In the genomic region with DNA sequence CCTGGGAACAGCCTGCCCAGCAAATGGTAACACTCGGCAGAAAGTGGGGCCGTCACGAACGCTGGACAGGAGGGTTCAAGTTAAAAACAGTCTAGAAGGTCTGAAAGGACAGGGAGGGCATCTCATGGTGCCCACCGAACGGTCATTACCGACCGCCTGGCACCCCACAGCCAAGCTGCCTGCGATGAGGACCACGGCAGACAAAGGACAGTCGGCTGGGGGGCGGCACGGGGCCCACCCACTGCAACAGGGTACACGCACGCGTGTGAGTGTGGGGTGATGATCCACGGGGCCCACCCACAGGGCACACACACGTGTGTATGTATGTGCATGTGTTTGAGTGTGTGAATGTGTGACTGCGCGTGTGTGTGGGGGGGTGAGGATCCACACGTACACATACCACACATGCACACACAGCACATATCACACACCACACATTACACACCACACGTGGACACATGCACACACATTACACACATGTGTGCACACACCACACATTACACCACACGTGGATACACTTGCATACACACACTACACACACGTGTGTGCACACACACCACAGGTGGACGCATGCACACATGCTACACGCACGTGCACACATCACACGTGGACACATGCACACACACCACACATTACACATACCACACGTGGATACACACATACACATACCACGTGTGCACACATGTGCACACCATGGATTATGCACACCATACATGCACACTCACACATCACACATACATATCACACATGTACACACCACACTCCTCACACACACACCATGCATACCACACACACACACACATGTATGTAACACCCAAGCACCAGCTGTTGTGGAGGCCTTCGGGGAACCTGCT, we compare ENCODE assay signal across 9 cellular contexts.
DNase-seq lines count a peak whose midpoint lies in the region; ATAC-seq and TF ChIP-seq lines count a peak whose summit lies in the region.
"Had no signal": no experiment of that assay in that cellular context is flagged by ENCODE, and none has a peak within 500 bp of the region (broad histone marks: within the 10 kb centered on the region; RNA-seq: fewer than 3 reads in every experiment).

No MANE protein-coding gene starts in this region.

- no peaks in the 10 kb centered on the region for H3K27me3 Mint-ChIP-seq in activated naive CD8-positive, alpha-beta T cell treated with anti-CD3 and anti-CD28 coated beads for 36 hours
- no peaks in the 10 kb centered on the region for H3K27me3 Mint-ChIP-seq in mesothelial cell of epicardium (ENCODE audit: low read depth)

- peak overlapping the region; percentile 96 for H3K4me2 ChIP-seq in BLaER1

- H3K4me3 ChIP-seq in BLaER1: peak overlapping the region; percentile 57
- no peak overlapping the region for H3K4me3 ChIP-seq in HEK293 (ENCODE audit: low read depth, low read length)
- no peak overlapping the region for H3K4me3 ChIP-seq in HAP-1
- H3K4me3 ChIP-seq in uterus: no peak overlapping the region
- H3K4me3 ChIP-seq: SJCRH30 had no signal

- H3K27ac ChIP-seq in BLaER1 (peak overlapping the region; percentile 92), HEK293 (ENCODE audit: extremely low read depth, low read depth, low read length) (no peak overlapping the region), uterus (no peak overlapping the region)
- H3K27ac ChIP-seq: SJCRH30 had no signal

- no peak for TF ChIP-seq CTCF in HEK293 (tag by site-specific recombination; IDR thresholded peaks at IDR 0.05)
- TF ChIP-seq CTCF in mesothelial cell of epicardium (IDR thresholded peaks at IDR 0.05; ENCODE audit: unreplicated experiment): no peak
- no peak for TF ChIP-seq CTCF in uterus (IDR thresholded peaks at IDR 0.05)

- peaks cover 25% of the 10 kb centered on the region for H3K4me1 Mint-ChIP-seq in activated naive CD8-positive, alpha-beta T cell treated with anti-CD3 and anti-CD28 coated beads for 36 hours
- peaks cover 6% of the 10 kb centered on the region for H3K4me1 Mint-ChIP-seq in mesothelial cell of epicardium

- in situ Hi-C loops in HAP-1 (cut with MboI; ENCODE audit: low sequenced_read_pairs): no loop called here

- TF ChIP-seq POLR2A in uterus (IDR thresholded peaks at IDR 0.05): no peak
- no peak for TF ChIP-seq POLR2A in erythroblast (IDR thresholded peaks at IDR 0.05; ENCODE audit: low read length)

- H3K36me3 Mint-ChIP-seq in activated naive CD8-positive, alpha-beta T cell treated with anti-CD3 and anti-CD28 coated beads for 36 hours: no peaks in the 10 kb centered on the region
- H3K36me3 Mint-ChIP-seq in mesothelial cell of epicardium: peaks cover 18% of the 10 kb centered on the region

- no peaks in the 10 kb centered on the region for H3K9me3 Mint-ChIP-seq in activated naive CD8-positive, alpha-beta T cell treated with anti-CD3 and anti-CD28 coated beads for 36 hours
- H3K9me3 Mint-ChIP-seq in mesothelial cell of epicardium: no peaks in the 10 kb centered on the region

- intact Hi-C loops in uterus (cut with DNase I; ENCODE audit: low total_unique reads): no loop called here

- CTCF ChIA-PET in HEK293 (lab: Yijun Ruan, JAX): interaction anchor here (0.6 to 2.7 kb wide), 8 partner anchors 15 to 340 kb away, joined by 3 to 8 read pairs (median 4); no protein-coding TSS in a partner anchor

- no peaks in the 10 kb centered on the region for H3K27me3 ChIP-seq in BLaER1
- H3K27me3 ChIP-seq in HAP-1 (ENCODE audit: low read depth): no peaks in the 10 kb centered on the region
- H3K27me3 ChIP-seq in uterus: no peaks in the 10 kb centered on the region
- H3K27me3 ChIP-seq: SJCRH30 had no signal

- no peak for DNase-seq in activated naive CD8-positive, alpha-beta T cell treated with anti-CD3 and anti-CD28 coated beads for 36 hours
- no peak for DNase-seq in mesothelial cell of epicardium (ENCODE audit: low spot score in 2 of 2, unreplicated experiment in 2 of 2)
- no peak for DNase-seq in HAP-1 (ENCODE audit: low spot score in 2 of 2)
- no peak for DNase-seq in uterus
- no peak for DNase-seq in erythroblast (lab: John Stamatoyannopoulos, UW)

- H3K9me3 ChIP-seq in BLaER1 (no peaks in the 10 kb centered on the region), HEK293 (ENCODE audit: control insufficient read depth, insufficient read depth, low read depth, low read length) (no peaks in the 10 kb centered on the region), HAP-1 (no peaks in the 10 kb centered on the region), uterus (no peaks in the 10 kb centered on the region)
- H3K9me3 ChIP-seq: SJCRH30 had no signal

- peak overlapping the region; percentile 77 for H3K9ac ChIP-seq in BLaER1

- peak overlapping the region; percentile 74 for H3K4me3 Mint-ChIP-seq in activated naive CD8-positive, alpha-beta T cell treated with anti-CD3 and anti-CD28 coated beads for 36 hours
- H3K4me3 Mint-ChIP-seq in mesothelial cell of epicardium: no peak overlapping the region

- POLR2A ChIA-PET in HEK293 (lab: Yijun Ruan, JAX): interaction anchor here (0.6 kb wide), 1 partner anchor 1837 kb away, joined by 3 read pairs; no protein-coding TSS in a partner anchor

- H4K20me1 ChIP-seq in BLaER1: no peaks in the 10 kb centered on the region

- H3K36me3 ChIP-seq in BLaER1 (no peaks in the 10 kb centered on the region), HEK293 (ENCODE audit: control insufficient read depth in 2 of 2, insufficient read depth in 1 of 2, low read length in 2 of 2) (peaks cover 3 to 71% of the 10 kb centered on the region in 2 experiments; a peak in 2 of 3 replicates), HAP-1 (replicated peaks) (peaks cover 7% of the 10 kb centered on the region), uterus (no peaks in the 10 kb centered on the region)
- H3K36me3 ChIP-seq: SJCRH30 had no signal

- peak overlapping the region; percentile 93 for H3K27ac Mint-ChIP-seq in activated naive CD8-positive, alpha-beta T cell treated with anti-CD3 and anti-CD28 coated beads for 36 hours
- peak overlapping the region; percentile 75 for H3K27ac Mint-ChIP-seq in mesothelial cell of epicardium

- no peak for ATAC-seq in GM21390 (IDR thresholded peaks at IDR 0.05; ENCODE audit: unreplicated experiment)

- H3K4me1 ChIP-seq in BLaER1 (peaks cover 70% of the 10 kb centered on the region), HEK293 (ENCODE audit: control insufficient read depth, insufficient read depth, low read length) (no peaks in the 10 kb centered on the region), HAP-1 (no peaks in the 10 kb centered on the region), uterus (no peaks in the 10 kb centered on the region)
- H3K4me1 ChIP-seq: SJCRH30 had no signal

TF ChIP-seq in HEK293, 187 proteins besides CTCF, POLR2A, EP300 and RAD21 (continues in another document):
- TF ChIP-seq, protein P1, sequence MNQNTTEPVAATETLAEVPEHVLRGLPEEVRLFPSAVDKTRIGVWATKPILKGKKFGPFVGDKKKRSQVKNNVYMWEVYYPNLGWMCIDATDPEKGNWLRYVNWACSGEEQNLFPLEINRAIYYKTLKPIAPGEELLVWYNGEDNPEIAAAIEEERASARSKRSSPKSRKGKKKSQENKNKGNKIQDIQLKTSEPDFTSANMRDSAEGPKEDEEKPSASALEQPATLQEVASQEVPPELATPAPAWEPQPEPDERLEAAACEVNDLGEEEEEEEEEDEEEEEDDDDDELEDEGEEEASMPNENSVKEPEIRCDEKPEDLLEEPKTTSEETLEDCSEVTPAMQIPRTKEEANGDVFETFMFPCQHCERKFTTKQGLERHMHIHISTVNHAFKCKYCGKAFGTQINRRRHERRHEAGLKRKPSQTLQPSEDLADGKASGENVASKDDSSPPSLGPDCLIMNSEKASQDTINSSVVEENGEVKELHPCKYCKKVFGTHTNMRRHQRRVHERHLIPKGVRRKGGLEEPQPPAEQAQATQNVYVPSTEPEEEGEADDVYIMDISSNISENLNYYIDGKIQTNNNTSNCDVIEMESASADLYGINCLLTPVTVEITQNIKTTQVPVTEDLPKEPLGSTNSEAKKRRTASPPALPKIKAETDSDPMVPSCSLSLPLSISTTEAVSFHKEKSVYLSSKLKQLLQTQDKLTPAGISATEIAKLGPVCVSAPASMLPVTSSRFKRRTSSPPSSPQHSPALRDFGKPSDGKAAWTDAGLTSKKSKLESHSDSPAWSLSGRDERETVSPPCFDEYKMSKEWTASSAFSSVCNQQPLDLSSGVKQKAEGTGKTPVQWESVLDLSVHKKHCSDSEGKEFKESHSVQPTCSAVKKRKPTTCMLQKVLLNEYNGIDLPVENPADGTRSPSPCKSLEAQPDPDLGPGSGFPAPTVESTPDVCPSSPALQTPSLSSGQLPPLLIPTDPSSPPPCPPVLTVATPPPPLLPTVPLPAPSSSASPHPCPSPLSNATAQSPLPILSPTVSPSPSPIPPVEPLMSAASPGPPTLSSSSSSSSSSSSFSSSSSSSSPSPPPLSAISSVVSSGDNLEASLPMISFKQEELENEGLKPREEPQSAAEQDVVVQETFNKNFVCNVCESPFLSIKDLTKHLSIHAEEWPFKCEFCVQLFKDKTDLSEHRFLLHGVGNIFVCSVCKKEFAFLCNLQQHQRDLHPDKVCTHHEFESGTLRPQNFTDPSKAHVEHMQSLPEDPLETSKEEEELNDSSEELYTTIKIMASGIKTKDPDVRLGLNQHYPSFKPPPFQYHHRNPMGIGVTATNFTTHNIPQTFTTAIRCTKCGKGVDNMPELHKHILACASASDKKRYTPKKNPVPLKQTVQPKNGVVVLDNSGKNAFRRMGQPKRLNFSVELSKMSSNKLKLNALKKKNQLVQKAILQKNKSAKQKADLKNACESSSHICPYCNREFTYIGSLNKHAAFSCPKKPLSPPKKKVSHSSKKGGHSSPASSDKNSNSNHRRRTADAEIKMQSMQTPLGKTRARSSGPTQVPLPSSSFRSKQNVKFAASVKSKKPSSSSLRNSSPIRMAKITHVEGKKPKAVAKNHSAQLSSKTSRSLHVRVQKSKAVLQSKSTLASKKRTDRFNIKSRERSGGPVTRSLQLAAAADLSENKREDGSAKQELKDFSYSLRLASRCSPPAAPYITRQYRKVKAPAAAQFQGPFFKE (tag by site-specific recombination; IDR thresholded peaks at IDR 0.05; ENCODE audit: borderline replicate concordance): 0 out of 2 replicates have a peak, but pooled peaks have one; percentile 89
- TF ChIP-seq, protein P2, sequence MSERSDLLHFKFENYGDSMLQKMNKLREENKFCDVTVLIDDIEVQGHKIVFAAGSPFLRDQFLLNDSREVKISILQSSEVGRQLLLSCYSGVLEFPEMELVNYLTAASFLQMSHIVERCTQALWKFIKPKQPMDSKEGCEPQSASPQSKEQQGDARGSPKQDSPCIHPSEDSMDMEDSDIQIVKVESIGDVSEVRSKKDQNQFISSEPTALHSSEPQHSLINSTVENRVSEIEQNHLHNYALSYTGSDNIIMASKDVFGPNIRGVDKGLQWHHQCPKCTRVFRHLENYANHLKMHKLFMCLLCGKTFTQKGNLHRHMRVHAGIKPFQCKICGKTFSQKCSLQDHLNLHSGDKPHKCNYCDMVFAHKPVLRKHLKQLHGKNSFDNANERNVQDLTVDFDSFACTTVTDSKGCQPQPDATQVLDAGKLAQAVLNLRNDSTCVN (tag by site-specific recombination; optimal IDR thresholded peaks at IDR 0.05): no peak
